ENCODE assay signal across 11 cellular contexts in genomic region chr7:22662031-22662430, GRCh38.
DNase-seq lines count a peak whose midpoint lies in the region; ATAC-seq, FAIRE-seq and TF ChIP-seq lines count a peak whose summit lies in the region.
"Had no signal": no experiment of that assay in that cellular context is flagged by ENCODE, and none has a peak within 500 bp of the region (broad histone marks: within the 10 kb centered on the region; RNA-seq: fewer than 3 reads in every experiment).

No MANE protein-coding gene starts in this region.

- no peaks in the 10 kb centered on the region for H3K79me2 ChIP-seq in astrocyte (ENCODE audit: insufficient read depth, low read length)

- H2AFZ ChIP-seq in astrocyte (ENCODE audit: low read depth, low read length) = no peak overlapping the region

- H3K9ac ChIP-seq in astrocyte (ENCODE audit: low read length) = no peak overlapping the region

- H3K27ac ChIP-seq in astrocyte (ENCODE audit: low read depth, low read length) (no peak overlapping the region), adrenal gland (no peak overlapping the region), body of pancreas (no peak overlapping the region)

- TF ChIP-seq POLR2A in adrenal gland (IDR thresholded peaks at IDR 0.05) (no peak), body of pancreas (IDR thresholded peaks at IDR 0.05) (no peak)

- no peak overlapping the region for H3K4me2 ChIP-seq in astrocyte (ENCODE audit: low read length)

- H3K4me1 Mint-ChIP-seq in natural killer cell treated with Interleukin-12 subunit alpha and Interleukin-12 subunit beta and Interleukin-15 and Interleukin-18, amount 100 ng/mL, for 72 hours (ENCODE audit: low read depth in 2 of 2) = peaks cover 23 to 47% of the 10 kb centered on the region in 2 donors
- H3K4me1 Mint-ChIP-seq in natural killer cell = no peaks in the 10 kb centered on the region
- peaks cover 37% of the 10 kb centered on the region for H3K4me1 Mint-ChIP-seq in astrocyte (ENCODE audit: low read depth, unreplicated experiment)

- H3K4me3 ChIP-seq in astrocyte (ENCODE audit: insufficient read depth, low read depth, low read length) (no peak overlapping the region), adrenal gland (no peak overlapping the region), body of pancreas (no peak overlapping the region)
- H3K4me3 ChIP-seq: lung had no signal

- H4K20me1 ChIP-seq in astrocyte (ENCODE audit: insufficient read depth, low read length) = no peaks in the 10 kb centered on the region

- peaks cover 16 to 20% of the 10 kb centered on the region in 2 donors for H3K27me3 Mint-ChIP-seq in natural killer cell treated with Interleukin-12 subunit alpha and Interleukin-12 subunit beta and Interleukin-15 and Interleukin-18, amount 100 ng/mL, for 72 hours
- no peaks in the 10 kb centered on the region for H3K27me3 Mint-ChIP-seq in natural killer cell (ENCODE audit: low read depth in 2 of 2)
- no peaks in the 10 kb centered on the region for H3K27me3 Mint-ChIP-seq in astrocyte (ENCODE audit: low read depth, unreplicated experiment)

- peaks cover 23% of the 10 kb centered on the region for H3K4me1 ChIP-seq in astrocyte (ENCODE audit: insufficient read depth, low read length)
- H3K4me1 ChIP-seq in adrenal gland (replicated peaks in 1 of 2) = no peaks in the 10 kb centered on the region
- no peaks in the 10 kb centered on the region for H3K4me1 ChIP-seq in body of pancreas

- H3K27ac Mint-ChIP-seq in natural killer cell treated with Interleukin-12 subunit alpha and Interleukin-12 subunit beta and Interleukin-15 and Interleukin-18, amount 100 ng/mL, for 72 hours = peak overlapping the region; percentile 10 to 72
- H3K27ac Mint-ChIP-seq in natural killer cell (no peak overlapping the region), astrocyte (ENCODE audit: unreplicated experiment) (peak overlapping the region; percentile 99)

- no peaks in the 10 kb centered on the region for H3K27me3 ChIP-seq in astrocyte (ENCODE audit: insufficient read depth, low read length)
- no peaks in the 10 kb centered on the region for H3K27me3 ChIP-seq in adrenal gland
- H3K27me3 ChIP-seq in body of pancreas = no peaks in the 10 kb centered on the region

- H3K9me3 Mint-ChIP-seq in natural killer cell treated with Interleukin-12 subunit alpha and Interleukin-12 subunit beta and Interleukin-15 and Interleukin-18, amount 100 ng/mL, for 72 hours = no peaks in the 10 kb centered on the region
- no peaks in the 10 kb centered on the region for H3K9me3 Mint-ChIP-seq in natural killer cell
- peaks cover 2% of the 10 kb centered on the region for H3K9me3 Mint-ChIP-seq in astrocyte (ENCODE audit: unreplicated experiment)

- H3K36me3 Mint-ChIP-seq in natural killer cell treated with Interleukin-12 subunit alpha and Interleukin-12 subunit beta and Interleukin-15 and Interleukin-18, amount 100 ng/mL, for 72 hours = peaks cover 5% of the 10 kb centered on the region
- H3K36me3 Mint-ChIP-seq in natural killer cell (no peaks in the 10 kb centered on the region), astrocyte (ENCODE audit: low read depth, unreplicated experiment) (no peaks in the 10 kb centered on the region)

- TF ChIP-seq CTCF in natural killer cell (IDR thresholded peaks at IDR 0.05) (no peak), astrocyte (IDR thresholded peaks at IDR 0.05; ENCODE audit: insufficient read depth, low read depth, low read length) (no peak), adrenal gland (IDR thresholded peaks at IDR 0.05) (no peak), body of pancreas (IDR thresholded peaks at IDR 0.05) (no peak)

- peak overlapping the region; percentile 62 for H3K4me3 Mint-ChIP-seq in natural killer cell treated with Interleukin-12 subunit alpha and Interleukin-12 subunit beta and Interleukin-15 and Interleukin-18, amount 100 ng/mL, for 72 hours
- H3K4me3 Mint-ChIP-seq in natural killer cell (no peak overlapping the region), astrocyte (ENCODE audit: unreplicated experiment) (no peak overlapping the region)

- DNase-seq in natural killer cell treated with Interleukin-12 subunit alpha and Interleukin-12 subunit beta and Interleukin-15 and Interleukin-18, amount 100 ng/mL, for 72 hours (ENCODE audit: low spot score) = no peak
- DNase-seq in natural killer cell = no peak
- DNase-seq in astrocyte (ENCODE audit: low read depth) = no peak
- DNase-seq in C1 segment of cervical spinal cord (lab: John Stamatoyannopoulos, UW) = no peak
- no peak for DNase-seq in adrenal gland
- DNase-seq in body of pancreas = no peak
- DNase-seq in 8988T = no peak
- DNase-seq: anterior cingulate cortex had no signal

- no peak for FAIRE-seq in astrocyte (lab: Jason Lieb, UNC)

- ATAC-seq in natural killer cell treated with Interleukin-12 subunit alpha and Interleukin-12 subunit beta and Interleukin-15 and Interleukin-18, amount 100 ng/mL, for 72 hours = peak; percentile 47 to 64
- no peak for ATAC-seq in natural killer cell
- peak; percentile 46 for ATAC-seq in HG02938 (IDR thresholded peaks at IDR 0.05; ENCODE audit: unreplicated experiment)
- ATAC-seq in body of pancreas = no peak
- ATAC-seq: sciatic nerve had no signal

- H3K36me3 ChIP-seq in astrocyte (ENCODE audit: insufficient read depth, low read length) = no peaks in the 10 kb centered on the region
- no peaks in the 10 kb centered on the region for H3K36me3 ChIP-seq in adrenal gland (replicated peaks in 1 of 2)
- no peaks in the 10 kb centered on the region for H3K36me3 ChIP-seq in body of pancreas (replicated peaks in 1 of 2; ENCODE audit: insufficient read depth in 1 of 2, low read depth in 2 of 2)

- no peaks in the 10 kb centered on the region for H3K9me3 ChIP-seq in astrocyte (ENCODE audit: insufficient read depth, low read depth, low read length)
- no peaks in the 10 kb centered on the region for H3K9me3 ChIP-seq in adrenal gland (replicated peaks in 1 of 3)
- H3K9me3 ChIP-seq in body of pancreas = no peaks in the 10 kb centered on the region

- intact Hi-C loops in natural killer cell (cut with micrococcal nuclease) (no loop called here), adrenal gland (cut with DNase I) (no loop called here), body of pancreas (cut with DNase I) (no loop called here)

Comparison
In these comparisons a context has a peak if more than half of its experiments do, and no peak if none do; other contexts are left out.
1. ATAC-seq: peak in natural killer cell treated with Interleukin-12 subunit alpha and Interleukin-12 subunit beta and Interleukin-15 and Interleukin-18, amount 100 ng/mL, for 72 hours (2 of 2) and HG02938 (single experiment); none in natural killer cell (0 of 3) and body of pancreas (single experiment).
2. H3K27ac Mint-ChIP-seq: peak in natural killer cell treated with Interleukin-12 subunit alpha and Interleukin-12 subunit beta and Interleukin-15 and Interleukin-18, amount 100 ng/mL, for 72 hours (2 of 2) and astrocyte (single experiment); none in natural killer cell (0 of 2).